Comparison of ENCODE assay signal across 31 cellular contexts in the genomic region with DNA sequence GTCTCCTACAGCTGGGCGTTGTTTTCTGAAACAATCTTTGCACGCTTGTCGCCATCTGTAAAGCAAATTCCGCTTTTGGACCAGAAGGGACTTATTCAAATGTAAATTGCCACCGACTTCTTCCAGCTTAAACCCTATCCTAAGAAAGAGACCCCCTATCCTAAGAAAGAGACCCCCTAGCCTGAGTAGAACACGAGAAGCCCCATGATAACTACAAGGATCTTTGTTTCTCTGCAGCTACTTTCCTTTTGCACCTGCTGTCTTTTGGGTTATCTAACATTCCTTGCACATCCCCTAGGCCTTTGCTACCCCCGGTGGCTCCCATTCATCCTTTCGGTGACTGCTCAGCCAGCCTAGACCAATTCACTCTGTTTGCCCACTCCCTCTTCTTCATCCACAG.
"Had no signal": no experiment of that assay in that cellular context is flagged by ENCODE, and none has a peak within 500 bp of the region (broad histone marks: within the 10 kb centered on the region; RNA-seq: fewer than 3 reads in every experiment).

No MANE protein-coding gene starts in this region.

- H3K27me3 Mint-ChIP-seq: progenitor cell of endocrine pancreas; stimulated activated memory B cell treated with anti-CD40 and anti-IgM and Interleukin-4, amounts not matched to agents 10 μg/mL and 1 μg/mL and 100 μg/mL, for 72 hours; type B pancreatic cell had no signal

- H2AFZ ChIP-seq: parathyroid adenoma had no signal

- H3K36me3 Mint-ChIP-seq: natural killer cell; stimulated activated memory B cell treated with anti-CD40 and anti-IgM and Interleukin-4, amounts not matched to agents 10 μg/mL and 1 μg/mL and 100 μg/mL, for 72 hours; type B pancreatic cell had no signal

- DNase-seq: naive thymus-derived CD4-positive, alpha-beta T cell; natural killer cell; occipital lobe; ovary; posterior cingulate gyrus; psoas muscle; right cardiac atrium; right lobe of liver; sigmoid colon; spleen; stimulated activated CD4-positive, alpha-beta T cell treated with anti-CD3 and anti-CD28 coated beads, Interleukin-12 subunit alpha, Interleukin-12 subunit beta, amount 100 ng/mL, for 4 hours; stimulated activated CD4-positive, alpha-beta T cell treated with anti-CD3 and anti-CD28 coated beads, Interleukin-1b, Interleukin-23, amount 100 ng/mL, for 48 hours; stimulated activated CD4-positive, alpha-beta T cell treated with anti-CD3 and anti-CD28 coated beads, Interleukin-4, amount 100 ng/mL, for 1 hour; stimulated activated CD4-positive, alpha-beta T cell treated with anti-CD3 and anti-CD28 coated beads, Interleukin-4, amount 100 ng/mL, for 4 hours; stimulated activated CD8-positive, alpha-beta memory T cell treated with anti-CD3 and anti-CD28 coated beads, Interleukin-4, amount 100 ng/mL, for 48 hours; stimulated activated naive CD4-positive, alpha-beta T cell; stimulated activated naive CD8-positive, alpha-beta T cell treated with anti-CD3 and anti-CD28 coated beads, Interleukin-15, amount 100 ng/mL, for 72 hours; stimulated activated naive CD8-positive, alpha-beta T cell treated with anti-CD3 and anti-CD28 coated beads, Interleukin-15, Interleukin-2, amounts not matched to agents 100 U/mL and 50 U/mL, for 24 hours; substantia nigra; testis; tibial artery; transverse colon; upper lobe of right lung; uterus had no signal

- H3K27ac ChIP-seq: ovary, parathyroid adenoma, psoas muscle, right lobe of liver, sigmoid colon, spleen, suprapubic skin, testis, tibial artery, transverse colon, upper lobe of right lung, uterus had no signal

- H3K36me3 ChIP-seq: ovary, right lobe of liver, sigmoid colon, spleen, suprapubic skin, tibial artery, transverse colon, upper lobe of right lung, uterus had no signal

- H3K9ac ChIP-seq: parathyroid adenoma had no signal

- H3K27me3 ChIP-seq: ovary, right lobe of liver, sigmoid colon, spleen, suprapubic skin, testis, tibial artery, transverse colon, upper lobe of right lung, uterus had no signal

- H3K4me1 ChIP-seq: parathyroid adenoma, psoas muscle, right lobe of liver, sigmoid colon, spleen, suprapubic skin, testis, tibial artery, transverse colon, upper lobe of right lung, uterus had no signal

- H3K27ac Mint-ChIP-seq: naive thymus-derived CD4-positive, alpha-beta T cell; natural killer cell; nephron; progenitor cell of endocrine pancreas; stimulated activated memory B cell treated with anti-CD40 and anti-IgM and Interleukin-4, amounts not matched to agents 10 μg/mL and 1 μg/mL and 100 μg/mL, for 72 hours; stimulated activated naive CD8-positive, alpha-beta T cell treated with anti-CD3 and anti-CD28 coated beads, Interleukin-15, amount 100 ng/mL, for 72 hours; type B pancreatic cell had no signal

- H3K9me3 Mint-ChIP-seq: nephron had no signal

- H3K4me3 Mint-ChIP-seq: naive thymus-derived CD4-positive, alpha-beta T cell; natural killer cell; nephron; stimulated activated memory B cell treated with anti-CD40 and anti-IgM and Interleukin-4, amounts not matched to agents 10 μg/mL and 1 μg/mL and 100 μg/mL, for 72 hours; stimulated activated naive CD8-positive, alpha-beta T cell treated with anti-CD3 and anti-CD28 coated beads, Interleukin-15, amount 100 ng/mL, for 72 hours; type B pancreatic cell had no signal

- H3K79me2 ChIP-seq: parathyroid adenoma had no signal

- H3K4me3 ChIP-seq: ovary, psoas muscle, right lobe of liver, sigmoid colon, smooth muscle cell, spleen, suprapubic skin, testis, tibial artery, transverse colon, upper lobe of right lung, uterus had no signal

- H3K4me2 ChIP-seq: smooth muscle cell had no signal

- H3K9me3 ChIP-seq: ovary, psoas muscle, right lobe of liver, sigmoid colon, suprapubic skin, testis, tibial artery, transverse colon, upper lobe of right lung, uterus had no signal
